ENCODE assay signal across 1 cellular context in the genomic region with DNA sequence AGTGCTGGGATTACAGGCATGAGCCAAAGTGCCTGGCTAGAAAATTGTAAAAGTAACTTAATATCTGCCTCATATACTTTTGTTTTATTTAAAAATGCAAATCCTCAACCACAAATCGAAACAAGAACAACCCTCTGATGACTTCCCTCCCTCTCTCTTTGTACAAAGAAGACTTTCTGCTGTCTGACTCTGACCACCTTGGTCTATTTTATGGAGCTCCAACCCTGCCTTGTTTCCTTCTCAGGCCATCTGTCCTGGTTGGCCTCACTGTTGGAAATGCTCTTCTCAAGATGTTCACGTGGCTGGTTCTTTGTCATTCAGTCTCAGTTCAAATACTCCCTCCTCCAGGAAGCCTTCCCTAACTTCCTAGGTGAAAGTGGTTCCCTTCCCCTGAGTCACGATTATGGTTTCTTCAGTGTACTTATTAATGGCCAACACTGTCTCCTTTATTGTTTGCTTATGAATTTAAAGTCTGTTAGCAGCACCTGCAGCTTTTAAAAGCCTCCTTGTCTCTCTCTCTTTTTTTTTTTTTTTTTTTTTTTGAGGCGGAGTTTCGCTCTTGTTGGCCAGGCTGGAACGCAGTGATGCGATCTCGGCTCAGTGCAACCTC.
TF ChIP-seq lines count a peak whose summit lies in the region.

No MANE protein-coding gene starts in this region.

TF ChIP-seq in GM23338, 12 proteins besides CTCF, POLR2A, EP300 and RAD21:
- TF ChIP-seq, protein P1, sequence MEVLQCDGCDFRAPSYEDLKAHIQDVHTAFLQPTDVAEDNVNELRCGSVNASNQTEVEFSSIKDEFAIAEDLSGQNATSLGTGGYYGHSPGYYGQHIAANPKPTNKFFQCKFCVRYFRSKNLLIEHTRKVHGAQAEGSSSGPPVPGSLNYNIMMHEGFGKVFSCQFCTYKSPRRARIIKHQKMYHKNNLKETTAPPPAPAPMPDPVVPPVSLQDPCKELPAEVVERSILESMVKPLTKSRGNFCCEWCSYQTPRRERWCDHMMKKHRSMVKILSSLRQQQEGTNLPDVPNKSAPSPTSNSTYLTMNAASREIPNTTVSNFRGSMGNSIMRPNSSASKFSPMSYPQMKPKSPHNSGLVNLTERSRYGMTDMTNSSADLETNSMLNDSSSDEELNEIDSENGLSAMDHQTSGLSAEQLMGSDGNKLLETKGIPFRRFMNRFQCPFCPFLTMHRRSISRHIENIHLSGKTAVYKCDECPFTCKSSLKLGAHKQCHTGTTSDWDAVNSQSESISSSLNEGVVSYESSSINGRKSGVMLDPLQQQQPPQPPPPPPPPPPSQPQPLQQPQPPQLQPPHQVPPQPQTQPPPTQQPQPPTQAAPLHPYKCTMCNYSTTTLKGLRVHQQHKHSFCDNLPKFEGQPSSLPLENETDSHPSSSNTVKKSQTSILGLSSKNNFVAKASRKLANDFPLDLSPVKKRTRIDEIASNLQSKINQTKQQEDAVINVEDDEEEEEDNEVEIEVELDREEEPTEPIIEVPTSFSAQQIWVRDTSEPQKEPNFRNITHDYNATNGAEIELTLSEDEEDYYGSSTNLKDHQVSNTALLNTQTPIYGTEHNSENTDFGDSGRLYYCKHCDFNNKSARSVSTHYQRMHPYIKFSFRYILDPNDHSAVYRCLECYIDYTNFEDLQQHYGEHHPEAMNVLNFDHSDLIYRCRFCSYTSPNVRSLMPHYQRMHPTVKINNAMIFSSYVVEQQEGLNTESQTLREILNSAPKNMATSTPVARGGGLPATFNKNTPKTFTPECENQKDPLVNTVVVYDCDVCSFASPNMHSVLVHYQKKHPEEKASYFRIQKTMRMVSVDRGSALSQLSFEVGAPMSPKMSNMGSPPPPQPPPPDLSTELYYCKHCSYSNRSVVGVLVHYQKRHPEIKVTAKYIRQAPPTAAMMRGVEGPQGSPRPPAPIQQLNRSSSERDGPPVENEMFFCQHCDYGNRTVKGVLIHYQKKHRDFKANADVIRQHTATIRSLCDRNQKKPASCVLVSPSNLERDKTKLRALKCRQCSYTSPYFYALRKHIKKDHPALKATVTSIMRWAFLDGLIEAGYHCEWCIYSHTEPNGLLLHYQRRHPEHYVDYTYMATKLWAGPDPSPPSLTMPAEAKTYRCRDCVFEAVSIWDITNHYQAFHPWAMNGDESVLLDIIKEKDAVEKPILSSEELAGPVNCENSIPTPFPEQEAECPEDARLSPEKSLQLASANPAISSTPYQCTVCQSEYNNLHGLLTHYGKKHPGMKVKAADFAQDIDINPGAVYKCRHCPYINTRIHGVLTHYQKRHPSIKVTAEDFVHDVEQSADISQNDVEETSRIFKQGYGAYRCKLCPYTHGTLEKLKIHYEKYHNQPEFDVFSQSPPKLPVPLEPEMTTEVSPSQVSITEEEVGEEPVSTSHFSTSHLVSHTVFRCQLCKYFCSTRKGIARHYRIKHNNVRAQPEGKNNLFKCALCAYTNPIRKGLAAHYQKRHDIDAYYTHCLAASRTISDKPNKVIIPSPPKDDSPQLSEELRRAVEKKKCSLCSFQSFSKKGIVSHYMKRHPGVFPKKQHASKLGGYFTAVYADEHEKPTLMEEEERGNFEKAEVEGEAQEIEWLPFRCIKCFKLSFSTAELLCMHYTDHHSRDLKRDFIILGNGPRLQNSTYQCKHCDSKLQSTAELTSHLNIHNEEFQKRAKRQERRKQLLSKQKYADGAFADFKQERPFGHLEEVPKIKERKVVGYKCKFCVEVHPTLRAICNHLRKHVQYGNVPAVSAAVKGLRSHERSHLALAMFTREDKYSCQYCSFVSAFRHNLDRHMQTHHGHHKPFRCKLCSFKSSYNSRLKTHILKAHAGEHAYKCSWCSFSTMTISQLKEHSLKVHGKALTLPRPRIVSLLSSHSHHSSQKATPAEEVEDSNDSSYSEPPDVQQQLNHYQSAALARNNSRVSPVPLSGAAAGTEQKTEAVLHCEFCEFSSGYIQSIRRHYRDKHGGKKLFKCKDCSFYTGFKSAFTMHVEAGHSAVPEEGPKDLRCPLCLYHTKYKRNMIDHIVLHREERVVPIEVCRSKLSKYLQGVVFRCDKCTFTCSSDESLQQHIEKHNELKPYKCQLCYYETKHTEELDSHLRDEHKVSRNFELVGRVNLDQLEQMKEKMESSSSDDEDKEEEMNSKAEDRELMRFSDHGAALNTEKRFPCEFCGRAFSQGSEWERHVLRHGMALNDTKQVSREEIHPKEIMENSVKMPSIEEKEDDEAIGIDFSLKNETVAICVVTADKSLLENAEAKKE (CRISPR knock-in tag; IDR thresholded peaks at IDR 0.05): 0 out of 2 replicates have a peak, but pooled peaks have one; percentile 32
- TF ChIP-seq JUNB (IDR thresholded peaks at IDR 0.05; ENCODE audit: unreplicated experiment): no peak
